ENCODE assay signal across 19 cellular contexts in genomic region chr7:93171606-93172226, GRCh38. TPM values are rescaled to one million over a fixed set of nuclear protein-coding genes. Genes with fewer than 3 reads are reported as not detected.
"Had no signal": no experiment of that assay in that cellular context is flagged by ENCODE, and none has a peak within 500 bp of the region (broad histone marks: within the 10 kb centered on the region; RNA-seq: fewer than 3 reads in every experiment).

No MANE protein-coding gene starts in this region.

- DNase-seq: activated CD4-positive, alpha-beta T cell treated with anti-CD3 and anti-CD28 coated beads, Interleukin-2, amount 50 U/mL, for 48 hours; activated CD4-positive, CD25-positive, alpha-beta regulatory T cell treated with anti-CD3 and anti-CD28 coated beads, Interleukin-2, amount 50 U/mL, for 72 hours; activated naive CD4-positive, alpha-beta T cell treated with Interleukin-2 at 50 U/mL for 16 hours; anterior cingulate cortex; dermis blood vessel endothelial cell; effector memory CD8-positive, alpha-beta T cell; hippocampal formation; kidney; left ventricle myocardium inferior; mucosa of descending colon; naive thymus-derived CD8-positive, alpha-beta T cell; pancreas; stimulated activated CD4-positive, alpha-beta T cell treated with anti-CD3 and anti-CD28 coated beads, Interleukin-1b, Interleukin-23, amount 100 ng/mL, for 48 hours; stomach; testis; upper lobe of left lung had no signal

- H3K9me3 ChIP-seq: pancreas, testis had no signal

- ATAC-seq: activated T-helper 17 cell treated with anti-CD3 and anti-CD28 coated beads, Interleukin-2, amount 50 U/mL, for 72 hours; effector memory CD8-positive, alpha-beta T cell; mucosa of descending colon; naive thymus-derived CD8-positive, alpha-beta T cell; pancreas; sciatic nerve had no signal

- H3K4me1 ChIP-seq: left ventricle myocardium inferior, pancreas, stomach, testis, upper lobe of left lung had no signal

- H3K27me3 ChIP-seq: pancreas, stomach, testis, upper lobe of left lung had no signal

- H3K27ac ChIP-seq: epithelial cell of prostate, left ventricle myocardium inferior, pancreas, stomach, testis, upper lobe of left lung had no signal

- FAIRE-seq: kidney, pancreas had no signal

- H3K36me3 ChIP-seq: left ventricle myocardium inferior, pancreas, stomach, upper lobe of left lung had no signal

- H3K4me3 ChIP-seq: left ventricle myocardium inferior, mucosa of descending colon, pancreas, stomach, testis, upper lobe of left lung had no signal

RNA-seq across cellular contexts. Expression of gene HEPACAM2, which starts 54.6 kb away (rescaled TPM):
- total RNA-seq: activated T-helper 17 cell treated with anti-CD3 and anti-CD28 coated beads, Interleukin-2, amount 50 U/mL, for 72 hours; dermis blood vessel endothelial cell; left ventricle myocardium inferior had no signal
- polyA plus RNA-seq: naive thymus-derived CD8-positive, alpha-beta T cell had no signal
